Comparison of ENCODE assay signal across 12 cellular contexts in genomic region chr13:114128348-114128623, GRCh38. TPM values are rescaled to one million over a fixed set of nuclear protein-coding genes. Genes with fewer than 3 reads are reported as not detected.
A peak's percentile ranks its signal among the peaks of the same experiment; 100 is the strongest.
DNase-seq lines count a peak whose midpoint lies in the region; ATAC-seq, FAIRE-seq and TF ChIP-seq lines count a peak whose summit lies in the region.
"Had no signal": no experiment of that assay in that cellular context is flagged by ENCODE, and none has a peak within 500 bp of the region (broad histone marks: within the 10 kb centered on the region; RNA-seq: fewer than 3 reads in every experiment).

No MANE protein-coding gene starts in this region.

- peaks cover 41 to 78% (median 65%) of the 10 kb centered on the region in 4 donors for H3K4me1 Mint-ChIP-seq in CD4-positive, alpha-beta memory T cell

- H4K8ac ChIP-seq in H1 (ENCODE audit: extremely low read depth, insufficient read depth, low read length) = peak overlapping the region; percentile 74; the same call in 1 of the 2 replicates

- H3K27ac ChIP-seq in CD4-positive, alpha-beta memory T cell (ENCODE audit: low read depth, low read length) = peak overlapping the region; percentile 74
- H3K27ac ChIP-seq in OCI-LY7 (ENCODE audit: low read depth, low read length, poor library complexity, severe bottlenecking) (no peak overlapping the region), H1 (ENCODE audit: low read depth, low read length) (no peak overlapping the region), osteoblast (ENCODE audit: low read depth, low read length) (peak overlapping the region; percentile 98)
- H3K27ac ChIP-seq: testis had no signal

- CTCF ChIA-PET in CD4-positive, alpha-beta memory T cell (lab: Charles Lee; ENCODE audit: partially characterized antibody) = interaction anchor here (1.4 to 5.3 kb wide), 4 partner anchors 14 to 23 kb away, joined by 4 to 32 read pairs (median 6); no protein-coding TSS in a partner anchor
- CTCF ChIA-PET in OCI-LY7 (lab: Charles Lee; ENCODE audit: unreplicated experiment) (no interaction called here), H1 (lab: Charles Lee; ENCODE audit: partially characterized antibody) (interaction anchor here (0.7 to 1.5 kb wide), 3 partner anchors 9 to 224 kb away, joined by 3 read pairs; no protein-coding TSS in a partner anchor)

- H3K79me2 ChIP-seq in OCI-LY7 (ENCODE audit: insufficient read depth, low read depth, low read length) (no peaks in the 10 kb centered on the region), H1 (ENCODE audit: control insufficient read depth in 1 of 2, insufficient read depth in 2 of 2, low read length in 2 of 2) (peaks cover 0 to 58% of the 10 kb centered on the region in 2 experiments; a peak in 3 of 4 replicates), osteoblast (ENCODE audit: insufficient read depth, low read length) (peaks cover 87% of the 10 kb centered on the region)

- H3K36me3 Mint-ChIP-seq in CD4-positive, alpha-beta memory T cell = peaks cover 45 to 56% of the 10 kb centered on the region in 2 donors

- H2BK5ac ChIP-seq in H1 (ENCODE audit: low read depth, low read length) = no peak overlapping the region

- peak overlapping the region; percentile 81 to 100 (median 100) for H3K4me3 Mint-ChIP-seq in CD4-positive, alpha-beta memory T cell

- H2BK15ac ChIP-seq in H1 (ENCODE audit: low read length) = no peak overlapping the region

- TF ChIP-seq RAD21 in H1 (IDR thresholded peaks at IDR 0.05 in 1 of 2, conservative IDR thresholded peaks at IDR 0.05 in 1 of 2; ENCODE audit: low read depth in 2 of 2, low read length in 2 of 2) = no peak

- H4K5ac ChIP-seq in H1 (ENCODE audit: insufficient read length, low read depth, low read length) = no peak overlapping the region

- intact Hi-C loops in CD4-positive, alpha-beta memory T cell (cut with micrococcal nuclease) = loop anchor here (2.0 to 5.0 kb wide), 2 partner anchors 34 to 63 kb away; no protein-coding TSS in a partner anchor
- intact Hi-C loops in OCI-LY7 (cut with micrococcal nuclease; ENCODE audit: unreplicated experiment) = loop anchor here (2.0 kb wide), 1 partner anchor 101 kb away; no protein-coding TSS in a partner anchor

- peaks cover 19% of the 10 kb centered on the region for H3K23me2 ChIP-seq in H1 (ENCODE audit: low read depth, low read length)

- H3K79me1 ChIP-seq in H1 (ENCODE audit: low read depth, low read length) = peaks cover 18% of the 10 kb centered on the region

- H3K27me3 ChIP-seq in CD4-positive, alpha-beta memory T cell (ENCODE audit: insufficient read depth, low read length) = no peaks in the 10 kb centered on the region
- H3K27me3 ChIP-seq in H1 (replicated peaks in 1 of 4; ENCODE audit: control insufficient read depth in 3 of 4, extremely low read depth in 1 of 4, insufficient read depth in 3 of 4, low read length in 3 of 4) (peaks cover 0 to 13% (median 10%) of the 10 kb centered on the region in 4 experiments; a peak in 5 of 7 replicates), osteoblast (ENCODE audit: insufficient read depth, low read length) (no peaks in the 10 kb centered on the region)
- H3K27me3 ChIP-seq: testis had no signal

- peak overlapping the region; percentile 29 for H4K91ac ChIP-seq in H1 (replicated peaks; ENCODE audit: insufficient read length, low read length)

- no peak for DNase-seq in CD4-positive, alpha-beta memory T cell
- no peak for DNase-seq in OCI-LY7 (ENCODE audit: low spot score)
- DNase-seq in H1 (ENCODE audit: low read depth in 1 of 2, low spot score in 2 of 2) = no peak
- no peak for DNase-seq in osteoblast (ENCODE audit: insufficient read length, low spot score, missing footprints)
- no peak for DNase-seq in superior temporal gyrus (ENCODE audit: extremely low spot score)
- DNase-seq in COLO668 (lab: John Stamatoyannopoulos, UW; ENCODE audit: unreplicated experiment) = no peak
- DNase-seq: NCI-H69 had no signal

- no peak overlapping the region for H3K23ac ChIP-seq in H1 (ENCODE audit: insufficient read length)

- H2AFZ ChIP-seq in OCI-LY7 (ENCODE audit: low read length) (peak overlapping the region; percentile 59; the same call in 1 of the 2 replicates), H1 (ENCODE audit: low read length) (no peak overlapping the region), osteoblast (ENCODE audit: low read length) (no peak overlapping the region)

- TF ChIP-seq CTCF in OCI-LY7 (conservative IDR thresholded peaks at IDR 0.05; ENCODE audit: low read length) (no peak), H1 (IDR thresholded peaks at IDR 0.05; ENCODE audit: control extremely low read depth in 1 of 3, insufficient read depth in 1 of 3, low read depth in 1 of 3, low read length in 3 of 3) (no peak), osteoblast (IDR thresholded peaks at IDR 0.05; ENCODE audit: extremely low read depth, low read depth, low read length) (no peak)

- H3K4ac ChIP-seq in H1 (replicated peaks; ENCODE audit: insufficient read length, low read depth, low read length) = no peak overlapping the region

- no peak overlapping the region for H3K18ac ChIP-seq in H1 (ENCODE audit: extremely low read depth, low read length)

- H3K4me1 ChIP-seq in CD4-positive, alpha-beta memory T cell (ENCODE audit: insufficient read depth, low read length) = peaks cover 70% of the 10 kb centered on the region
- peaks cover 40% of the 10 kb centered on the region for H3K4me1 ChIP-seq in OCI-LY7 (ENCODE audit: insufficient read depth, low read length, poor library complexity, severe bottlenecking)
- peaks cover 12 to 35% (median 25%) of the 10 kb centered on the region in 4 experiments for H3K4me1 ChIP-seq in H1 (replicated peaks in 1 of 4; ENCODE audit: control insufficient read depth in 3 of 4, insufficient read depth in 4 of 4, low read length in 3 of 4)
- H3K4me1 ChIP-seq in osteoblast (ENCODE audit: insufficient read depth, low read length) = peaks cover 42% of the 10 kb centered on the region

- H3K9me2 ChIP-seq in OCI-LY7 (ENCODE audit: insufficient read depth, low read length) = no peaks in the 10 kb centered on the region

- TF ChIP-seq EP300 in H1 (IDR thresholded peaks at IDR 0.05; ENCODE audit: borderline replicate concordance in 1 of 2, low read depth in 2 of 2, low read length in 2 of 2) = no peak

- no peak overlapping the region for H2BK20ac ChIP-seq in H1 (ENCODE audit: low read length)

- H2BK12ac ChIP-seq in H1 (ENCODE audit: low read depth, low read length) = no peak overlapping the region

- FAIRE-seq in H1 (lab: Jason Lieb, UNC) = no peak

- H3K9me3 Mint-ChIP-seq in CD4-positive, alpha-beta memory T cell = peaks cover 0 to 4% (median 0%) of the 10 kb centered on the region in 8 donors

- H2AK5ac ChIP-seq in H1 (ENCODE audit: low read depth, low read length) = no peak overlapping the region

- H4K20me1 ChIP-seq in OCI-LY7 (ENCODE audit: insufficient read depth, low read length) = peaks cover 8% of the 10 kb centered on the region; the same call in 1 of the 2 replicates
- H4K20me1 ChIP-seq in H1 (replicated peaks in 1 of 2; ENCODE audit: control insufficient read depth in 1 of 2, insufficient read depth in 2 of 2, low read length in 2 of 2) = peaks cover 2 to 11% of the 10 kb centered on the region in 2 experiments
- peaks cover 28% of the 10 kb centered on the region for H4K20me1 ChIP-seq in osteoblast (ENCODE audit: insufficient read depth, low read length)

- H3K27me3 Mint-ChIP-seq in CD4-positive, alpha-beta memory T cell = no peaks in the 10 kb centered on the region

- peak overlapping the region; percentile 73 for H3K4me2 ChIP-seq in OCI-LY7 (ENCODE audit: low read length)
- H3K4me2 ChIP-seq in H1 (ENCODE audit: insufficient read depth in 1 of 2, low read depth in 2 of 2, low read length in 2 of 2) = no peak overlapping the region
- peak overlapping the region; percentile 85 for H3K4me2 ChIP-seq in osteoblast (ENCODE audit: insufficient read depth, low read length)

- no peak overlapping the region for H3K14ac ChIP-seq in H1 (ENCODE audit: insufficient read length)

- TF ChIP-seq POLR2A in H1 (IDR thresholded peaks at IDR 0.05; ENCODE audit: control extremely low read depth in 1 of 2, low read depth in 2 of 2, low read length in 2 of 2) = no peak

- BruUV-seq in OCI-LY7 (replicated peaks; lab: Mats Ljungman, UMichigan) = no TSS peak

- no peak overlapping the region for H3K9ac ChIP-seq in H1 (replicated peaks in 1 of 4; ENCODE audit: extremely low read depth in 1 of 4, low read depth in 3 of 4, low read length in 3 of 4)

- H3K9me3 ChIP-seq in CD4-positive, alpha-beta memory T cell (ENCODE audit: control insufficient read depth in 1 of 2, low read length in 2 of 2) = no peaks in the 10 kb centered on the region
- no peaks in the 10 kb centered on the region for H3K9me3 ChIP-seq in OCI-LY7 (ENCODE audit: low read length)
- H3K9me3 ChIP-seq in H1 (ENCODE audit: insufficient read depth in 2 of 2, low read depth in 1 of 2, low read length in 1 of 2) = no peaks in the 10 kb centered on the region
- no peaks in the 10 kb centered on the region for H3K9me3 ChIP-seq in osteoblast (ENCODE audit: low read depth, low read length)
- H3K9me3 ChIP-seq: testis had no signal

- WGBS in H1 (ENCODE audit: extremely low coverage in 1 of 2, insufficient coverage in 1 of 2, insufficient read length in 1 of 2, insufficient replicate concordance in 2 of 2, low coverage in 1 of 2, low lambda C conversion rate in 2 of 2, missing lambda C conversion rate in 1 of 2), 2 experiments = 92% methylated on average over 5 of the region's 5 CpGs; no CpG with 5 or more reads in 1 of the 2 experiments

- H3K27ac Mint-ChIP-seq in CD4-positive, alpha-beta memory T cell = peak overlapping the region; percentile 87 to 100 (median 94)

- no peak overlapping the region for H3K56ac ChIP-seq in H1 (replicated peaks; ENCODE audit: insufficient read length, low read depth, low read length)

- no peak overlapping the region for H2BK120ac ChIP-seq in H1 (replicated peaks; ENCODE audit: low read depth, low read length)

- POLR2A ChIA-PET in CD4-positive, alpha-beta memory T cell (lab: Charles Lee; ENCODE audit: partially characterized antibody) = interaction anchor here (0.9 to 9.5 kb wide), 9 partner anchors 10 to 63 kb away, joined by 3 to 170 read pairs (median 45); no protein-coding TSS in a partner anchor
- POLR2A ChIA-PET in OCI-LY7 (lab: Charles Lee) = interaction anchor here (2.1 kb wide), 1 partner anchor 17 kb away, joined by 5 read pairs; no protein-coding TSS in a partner anchor
- POLR2A ChIA-PET in H1 (lab: Charles Lee; ENCODE audit: partially characterized antibody) = no interaction called here

- peaks cover 13% of the 10 kb centered on the region for H3K36me3 ChIP-seq in CD4-positive, alpha-beta memory T cell (ENCODE audit: insufficient read depth, low read length)
- H3K36me3 ChIP-seq in OCI-LY7 (ENCODE audit: insufficient read depth, low read length) (no peaks in the 10 kb centered on the region), H1 (ENCODE audit: control insufficient read depth in 2 of 4, insufficient read depth in 4 of 4, low read length in 3 of 4) (no peaks in the 10 kb centered on the region), osteoblast (ENCODE audit: insufficient read depth, low read length) (peaks cover 7% of the 10 kb centered on the region)

- ATAC-seq in GM18517 (IDR thresholded peaks at IDR 0.05; ENCODE audit: unreplicated experiment) (no peak), GM21367 (IDR thresholded peaks at IDR 0.05; ENCODE audit: unreplicated experiment) (no peak)

- H3K4me3 ChIP-seq in CD4-positive, alpha-beta memory T cell (ENCODE audit: low read length in 2 of 2) = peak overlapping the region; percentile 43 to 92
- H3K4me3 ChIP-seq in OCI-LY7 (ENCODE audit: low read depth, low read length, poor library complexity, severe bottlenecking) = peak overlapping the region; percentile 47
- no peak overlapping the region for H3K4me3 ChIP-seq in H1 (ENCODE audit: extremely low read depth in 1 of 4, insufficient read depth in 2 of 4, low read depth in 3 of 4, low read length in 4 of 4)
- peak overlapping the region; percentile 98 for H3K4me3 ChIP-seq in osteoblast (ENCODE audit: insufficient read depth, low read length)
- H3K4me3 ChIP-seq: testis had no signal

RNA-seq across cellular contexts. Expression of gene RASA3, which starts 4.1 kb away (rescaled TPM):
- 100 to 1,000 TPM; 171 to 174 TPM for total RNA-seq in CD4-positive, alpha-beta memory T cell
- polyA plus RNA-seq in CD4-positive, alpha-beta memory T cell = 100 to 1,000 TPM in 1 of 2 donors, 10 to 100 TPM in 1; 65.5 to 141 TPM
- total RNA-seq in OCI-LY7 (2014; rRNA removed; shearing (Covaris generic)) = 3.6 and 4.4 TPM in 2 replicates
- 15.0 and 17.9 TPM in 2 replicates for total RNA-seq in OCI-LY7 (2022)
- total RNA-seq in H1 (2021; fragmentation: NEBNext Ultra II Directional; extraction: Animal tissue kit (Norgen Biotek cat#: 25700)) = 21.9 TPM in 2 replicates
- polyA plus RNA-seq in H1 (2011; rRNA removed) = 7.5 and 11.0 TPM in 2 replicates
- 12.9 TPM for polyA plus RNA-seq in H1 (2011; cell fraction: cytosol; rRNA removed)
- 15.0 TPM for polyA plus RNA-seq in H1 (2011; cell fraction: nucleus; rRNA removed)
- polyA plus RNA-seq in H1 (2012, experiment 1 of 2) = 11.8 to 14.5 TPM (median 13.4 TPM) in 4 replicates
- 7.7 TPM for polyA plus RNA-seq in H1 (2012, experiment 2 of 2)
- 11.2 TPM for polyA plus RNA-seq in H1 (2013, experiment 1 of 2)
- 11.4 TPM for polyA plus RNA-seq in H1 (2013, experiment 2 of 2)
- 10.6 and 10.8 TPM in 2 replicates for polyA minus RNA-seq in H1 (2011; rRNA and poly(A)+ RNA removed)
- 11.4 TPM for polyA minus RNA-seq in H1 (2011; cell fraction: cytosol; rRNA and poly(A)+ RNA removed)
- 6.9 TPM for polyA minus RNA-seq in H1 (2011; cell fraction: nucleus; rRNA and poly(A)+ RNA removed)
- 40.7 and 41.3 TPM in 2 replicates for total RNA-seq in osteoblast

RNA-seq across cellular contexts. Expression of gene CFAP97D2, which starts 50.8 kb away (rescaled TPM):
- not detected for total RNA-seq in CD4-positive, alpha-beta memory T cell
- not detected for polyA plus RNA-seq in CD4-positive, alpha-beta memory T cell
- not detected in 2 replicates for total RNA-seq in OCI-LY7 (2014; rRNA removed; shearing (Covaris generic))
- total RNA-seq in OCI-LY7 (2022) = not detected in 2 replicates
- not detected in 2 replicates for total RNA-seq in H1 (2021; fragmentation: NEBNext Ultra II Directional; extraction: Animal tissue kit (Norgen Biotek cat#: 25700))
- polyA plus RNA-seq in H1 (2011; rRNA removed) = not detected in 2 replicates
- polyA plus RNA-seq in H1 (2011; cell fraction: cytosol; rRNA removed) = not detected
- polyA plus RNA-seq in H1 (2011; cell fraction: nucleus; rRNA removed) = not detected
- not detected in 4 replicates for polyA plus RNA-seq in H1 (2012, experiment 1 of 2)
- not detected for polyA plus RNA-seq in H1 (2012, experiment 2 of 2)
- not detected for polyA plus RNA-seq in H1 (2013, experiment 1 of 2)
- polyA plus RNA-seq in H1 (2013, experiment 2 of 2) = not detected
- not detected in 2 replicates for polyA minus RNA-seq in H1 (2011; rRNA and poly(A)+ RNA removed)
- polyA minus RNA-seq in H1 (2011; cell fraction: cytosol; rRNA and poly(A)+ RNA removed) = not detected
- not detected for polyA minus RNA-seq in H1 (2011; cell fraction: nucleus; rRNA and poly(A)+ RNA removed)
- total RNA-seq in osteoblast = not detected in 2 replicates
- total RNA-seq: activated CD8-positive, alpha-beta memory T cell treated with anti-CD3 and anti-CD28 coated beads for 36 hours; renal cortical epithelial cell had no signal

Comparison
In these comparisons a context has a peak if more than half of its experiments do, and no peak if none do; other contexts are left out.
1. H3K27ac ChIP-seq: peak in CD4-positive, alpha-beta memory T cell (single experiment) and osteoblast (single experiment); none in OCI-LY7 (single experiment) and H1 (single experiment).
2. H3K4me3 ChIP-seq: peak in CD4-positive, alpha-beta memory T cell (2 of 2), OCI-LY7 (single experiment) and osteoblast (single experiment); none in H1 (0 of 4).
3. H3K4me2 ChIP-seq: peak in OCI-LY7 (single experiment) and osteoblast (single experiment); none in H1 (0 of 2).